In genomic region chr12:32120419-32120818, GRCh38 we compare ENCODE assay signal across 9 cellular contexts. TPM values are rescaled to one million over a fixed set of nuclear protein-coding genes. Genes with fewer than 3 reads are reported as not detected.
DNase-seq lines count a peak whose midpoint lies in the region; ATAC-seq, FAIRE-seq and TF ChIP-seq lines count a peak whose summit lies in the region.
"Had no signal": no experiment of that assay in that cellular context is flagged by ENCODE, and none has a peak within 500 bp of the region (broad histone marks: within the 10 kb centered on the region; RNA-seq: fewer than 3 reads in every experiment).

No MANE protein-coding gene starts in this region.

- no peak overlapping the region for H3K9ac ChIP-seq in K562 (ENCODE audit: insufficient read depth in 1 of 2, low read depth in 2 of 2, low read length in 2 of 2)

- no peak for TF ChIP-seq EP300 in K562 (IDR thresholded peaks at IDR 0.05; ENCODE audit: low read length)

- 26% methylated on average over 2 of the region's 2 CpGs for WGBS in K562 (ENCODE audit: insufficient coverage, low coverage, missing lambda C conversion rate)
- WGBS in adrenal gland, 4 donors, result 53 to 66% (median 57%) methylated on average over 2 of the region's 2 CpGs

- H3K36me3 ChIP-seq in K562 (ENCODE audit: control insufficient read depth, insufficient read depth, low read length) (no peaks in the 10 kb centered on the region), adrenal gland (replicated peaks in 1 of 2) (no peaks in the 10 kb centered on the region)
- H3K36me3 ChIP-seq: esophagus muscularis mucosa had no signal

- H3K9me3 ChIP-seq in K562 (replicated peaks; ENCODE audit: control insufficient read depth, insufficient read depth, low read depth, low read length) (no peaks in the 10 kb centered on the region), adrenal gland (replicated peaks in 1 of 3) (no peaks in the 10 kb centered on the region)
- H3K9me3 ChIP-seq: esophagus muscularis mucosa had no signal

- CTCF ChIA-PET in K562 (lab: Yijun Ruan, JAX; ENCODE audit: low intra/inter-chr PET ratio), result no interaction called here

- BruUV-seq in K562 (replicated peaks; lab: Mats Ljungman, UMichigan), result no TSS peak

- in situ Hi-C loops in K562 (cut with MboI), result no loop called here

- TF ChIP-seq POLR2A in GM12892 (IDR thresholded peaks at IDR 0.05; ENCODE audit: low read depth, low read length) (no peak), K562 (conservative IDR thresholded peaks at IDR 0.05) (no peak), adrenal gland (IDR thresholded peaks at IDR 0.05) (no peak)

- POLR2A ChIA-PET in K562 (lab: Yijun Ruan, JAX), result interaction anchor here (0.6 to 1.4 kb wide), 2 partner anchors 10 to 169 kb away, joined by 3 to 4 read pairs; no protein-coding TSS in a partner anchor

- no peak for TF ChIP-seq CTCF in K562 (IDR thresholded peaks at IDR 0.05 in 2 of 3, conservative IDR thresholded peaks at IDR 0.05 in 1 of 3; ENCODE audit: insufficient read depth in 2 of 3, low read depth in 1 of 3, low read length in 3 of 3)
- TF ChIP-seq CTCF in adrenal gland (IDR thresholded peaks at IDR 0.05), result no peak

- peaks cover 6% of the 10 kb centered on the region in 2 experiments; a peak in 4 of 5 replicates for H3K4me1 ChIP-seq in K562 (replicated peaks in 1 of 2; ENCODE audit: control insufficient read depth in 2 of 2, insufficient read depth in 2 of 2, low read length in 2 of 2)
- H3K4me1 ChIP-seq in adrenal gland (replicated peaks in 1 of 2), result peaks cover 0 to 8% of the 10 kb centered on the region in 2 donors

- no peak overlapping the region for H3K4me2 ChIP-seq in K562 (ENCODE audit: insufficient read depth, low read length)

- TF ChIP-seq RAD21 in K562 (CRISPR knock-in tag; conservative IDR thresholded peaks at IDR 0.05 in 1 of 2, IDR thresholded peaks at IDR 0.05 in 1 of 2), result no peak

- H3K27ac ChIP-seq in K562 (ENCODE audit: extremely low read depth, low read depth, low read length) (no peak overlapping the region), adrenal gland (no peak overlapping the region)
- H3K27ac ChIP-seq: esophagus muscularis mucosa had no signal

- peak; percentile 70 for FAIRE-seq in GM12892 (lab: Jason Lieb, UNC)
- FAIRE-seq in K562 (lab: Jason Lieb, UNC), result peak; percentile 49

- H3K27me3 ChIP-seq in K562 (ENCODE audit: control insufficient read depth in 2 of 2, insufficient read depth in 2 of 2, low read length in 2 of 2) (no peaks in the 10 kb centered on the region), adrenal gland (no peaks in the 10 kb centered on the region)
- H3K27me3 ChIP-seq: esophagus muscularis mucosa had no signal

- no peak overlapping the region for H2AFZ ChIP-seq in K562 (ENCODE audit: low read depth, low read length)

- ATAC-seq in GM21381 (IDR thresholded peaks at IDR 0.05; ENCODE audit: unreplicated experiment) (peak; percentile 85), HG03280 (IDR thresholded peaks at IDR 0.05; ENCODE audit: unreplicated experiment) (peak; percentile 78), K562 (no peak), GM21526 (IDR thresholded peaks at IDR 0.05; ENCODE audit: low FRiP score, unreplicated experiment) (no peak)

- no peak for DNase-seq in GM12892 (ENCODE audit: insufficient read length)
- DNase-seq in K562 (ENCODE audit: extremely low read depth in 1 of 4, low spot score in 3 of 4), result no peak
- DNase-seq in HuH-7.5 (ENCODE audit: low spot score), result no peak
- DNase-seq in adrenal gland, result no peak
- DNase-seq in SKM-1 (lab: John Stamatoyannopoulos, UW; ENCODE audit: unreplicated experiment), result no peak

- H3K4me3 ChIP-seq in K562 (no peak overlapping the region), adrenal gland (no peak overlapping the region)
- H3K4me3 ChIP-seq: esophagus muscularis mucosa had no signal

- H3K9me1 ChIP-seq in K562 (ENCODE audit: control insufficient read depth, insufficient read depth, low read length), result no peaks in the 10 kb centered on the region

- H3K79me2 ChIP-seq in K562 (ENCODE audit: control insufficient read depth, insufficient read depth, low read length), result 0 out of 3 replicates have a peak, but pooled peaks cover 2% of the 10 kb centered on the region

- intact Hi-C loops in K562 (cut with micrococcal nuclease), result no loop called here
- intact Hi-C loops in adrenal gland (cut with DNase I), result no loop called here

- H4K20me1 ChIP-seq in K562 (replicated peaks; ENCODE audit: control insufficient read depth, insufficient read depth, low read length), result no peaks in the 10 kb centered on the region

TF ChIP-seq in K562, 482 proteins besides CTCF, POLR2A, EP300 and RAD21 (continues in another document):
- TF ChIP-seq C11orf30 (IDR thresholded peaks at IDR 0.05; ENCODE audit: low read depth) (peak; percentile 68), FOSL1 (tag; conservative IDR thresholded peaks at IDR 0.05) (peak; percentile 64), CTBP1 (IDR thresholded peaks at IDR 0.05; ENCODE audit: borderline replicate concordance) (peak; percentile 29; the same call in 1 of the 2 replicates), SNIP1 (IDR thresholded peaks at IDR 0.05; ENCODE audit: low read depth) (no peak), ASH1L (IDR thresholded peaks at IDR 0.05; ENCODE audit: borderline replicate concordance, low read depth, partially characterized antibody) (no peak), ZNF766 (CRISPR knock-in tag; conservative IDR thresholded peaks at IDR 0.05) (peak; percentile 91), E2F4 (CRISPR knock-in tag; IDR thresholded peaks at IDR 0.05; ENCODE audit: low read depth) (no peak), SAFB2 (IDR thresholded peaks at IDR 0.05; ENCODE audit: borderline replicate concordance, low read depth, low read length, severe bottlenecking) (no peak), SMAD2 (IDR thresholded peaks at IDR 0.05; ENCODE audit: low read depth, low read length) (no peak), PTBP1 (IDR thresholded peaks at IDR 0.05; ENCODE audit: low read depth, low read length) (no peak), ZNF175 (CRISPR knock-in tag; IDR thresholded peaks at IDR 0.05; ENCODE audit: low read depth) (no peak), ZNF316 (IDR thresholded peaks at IDR 0.05) (peak; percentile 80), ESRRA (IDR thresholded peaks at IDR 0.05; ENCODE audit: borderline replicate concordance, low read depth) (peak; percentile 75), ZNF174 (CRISPR knock-in tag; IDR thresholded peaks at IDR 0.05) (no peak), LCOR (CRISPR knock-in tag; IDR thresholded peaks at IDR 0.05) (no peak), SOX6 (IDR thresholded peaks at IDR 0.05) (peak; percentile 93), MAFK (IDR thresholded peaks at IDR 0.05; ENCODE audit: low read length) (peak; percentile 15; the same call in 1 of the 2 replicates), KDM1A (IDR thresholded peaks at IDR 0.05) (peak in 1 of 2 experiments; percentile 32; a peak in 1 of 4 replicates), JUN (IDR thresholded peaks at IDR 0.05; ENCODE audit: borderline replicate concordance, low read depth, low read length) (no peak), JUN (CRISPR knock-in tag; IDR thresholded peaks at IDR 0.05; ENCODE audit: borderline replicate concordance) (no peak), ARID1B (IDR thresholded peaks at IDR 0.05) (peak; percentile 48; the same call in 1 of the 2 replicates), KAT7 (CRISPR knock-in tag; IDR thresholded peaks at IDR 0.05; ENCODE audit: borderline replicate concordance) (no peak)
- TF ChIP-seq, protein P1, sequence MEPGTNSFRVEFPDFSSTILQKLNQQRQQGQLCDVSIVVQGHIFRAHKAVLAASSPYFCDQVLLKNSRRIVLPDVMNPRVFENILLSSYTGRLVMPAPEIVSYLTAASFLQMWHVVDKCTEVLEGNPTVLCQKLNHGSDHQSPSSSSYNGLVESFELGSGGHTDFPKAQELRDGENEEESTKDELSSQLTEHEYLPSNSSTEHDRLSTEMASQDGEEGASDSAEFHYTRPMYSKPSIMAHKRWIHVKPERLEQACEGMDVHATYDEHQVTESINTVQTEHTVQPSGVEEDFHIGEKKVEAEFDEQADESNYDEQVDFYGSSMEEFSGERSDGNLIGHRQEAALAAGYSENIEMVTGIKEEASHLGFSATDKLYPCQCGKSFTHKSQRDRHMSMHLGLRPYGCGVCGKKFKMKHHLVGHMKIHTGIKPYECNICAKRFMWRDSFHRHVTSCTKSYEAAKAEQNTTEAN (CRISPR knock-in tag; IDR thresholded peaks at IDR 0.05), result no peak

RNA-seq across cellular contexts. Expression of gene BICD1, which starts 13.8 kb away (rescaled TPM):
- 17.6 TPM for polyA plus RNA-seq in GM12892 (2012; ENCODE audit: missing spikeins)
- 21.9 and 35.1 TPM in 2 replicates for total RNA-seq in K562 (2011; cell fraction: chromatin; rRNA removed; ENCODE audit: low replicate concordance)
- 13.2 and 13.5 TPM in 2 replicates for total RNA-seq in K562 (2011; cell fraction: nucleolus; rRNA removed)
- total RNA-seq in K562 (2011; cell fraction: nucleoplasm; rRNA removed), result 26.3 and 35.4 TPM in 2 replicates
- total RNA-seq in K562 (2014; rRNA removed) (12.5 and 14.1 TPM in 2 replicates), K562 (2014; rRNA removed; fragmentation: Illumina TruSeq; extraction: Trizol) (11.6 and 11.9 TPM in 2 replicates), K562 (2015; rRNA removed; fragmentation: Illumina TruSeq; extraction: Trizol) (13.8 and 14.1 TPM in 2 replicates), K562 (2021) (21.1 and 23.2 TPM in 2 replicates), adrenal gland (10 to 100 TPM in 3 of 8 donors, 1 to 10 TPM in 5; 2.9 to 18.2 (median 9.4) TPM)
- polyA plus RNA-seq in K562 (2011; rRNA removed) (10.4 and 13.7 TPM in 2 replicates), K562 (2014; fragmentation: Illumina TruSeq; extraction: Trizol) (16.7 and 17.8 TPM in 2 replicates), K562 (2014; fragmentation: Nextera tagmentation; extraction: Ambion mirVana) (1 to 10 TPM; 3.5 to 3.7 TPM), K562 (2014; rRNA removed) (14.7 and 16.1 TPM in 2 replicates), adrenal gland (1 to 10 TPM; 5.4 to 9.6 (median 9.0) TPM)
- polyA plus RNA-seq in K562 (2011; cell fraction: cytosol; rRNA removed), result 7.8 and 8.1 TPM in 2 replicates
- 25.6 and 29.5 TPM in 2 replicates for polyA plus RNA-seq in K562 (2011; cell fraction: nucleus; rRNA removed)
- 17.2 and 19.2 TPM in 2 replicates for polyA plus RNA-seq in K562 (2012)
- 11.3 and 19.4 TPM in 2 replicates for polyA minus RNA-seq in K562 (2011; rRNA and poly(A)+ RNA removed)
- polyA minus RNA-seq in K562 (2011; cell fraction: cytosol; rRNA and poly(A)+ RNA removed), result 4.0 and 7.3 TPM in 2 replicates
- 14.4 and 24.0 TPM in 2 replicates for polyA minus RNA-seq in K562 (2011; cell fraction: nucleus; rRNA and poly(A)+ RNA removed)

Comparison
In these comparisons a context has a peak if more than half of its experiments do, and no peak if none do; other contexts are left out.
1. ATAC-seq: peak in GM21381 (single experiment) and HG03280 (single experiment); none in K562 (single experiment) and GM21526 (single experiment).